36 cellular contexts compared by ENCODE assay signal in genomic region chr12:7711133-7711532, GRCh38. TPM values are rescaled to one million over a fixed set of nuclear protein-coding genes. Genes with fewer than 3 reads are reported as not detected.
"Had no signal": no experiment of that assay in that cellular context is flagged by ENCODE, and none has a peak within 500 bp of the region (broad histone marks: within the 10 kb centered on the region; RNA-seq: fewer than 3 reads in every experiment).

TSS of gene DPPA3 (plus strand) at chr12:7711433. CDS start at chr12:7711571, 138 bp downstream.

- DNase-seq: dermis blood vessel endothelial cell; effector memory CD8-positive, alpha-beta T cell; foreskin fibroblast; gastrocnemius medialis; head of caudate nucleus; kidney; mesenchymal stem cell; midbrain; naive thymus-derived CD4-positive, alpha-beta T cell; nucleus accumbens; posterior cingulate gyrus; psoas muscle; right cardiac atrium; sigmoid colon; stimulated activated CD4-positive, alpha-beta T cell treated with anti-CD3 and anti-CD28 coated beads, Interleukin-2, amount 100 ng/mL, for 24 hours; stimulated activated CD4-positive, alpha-beta T cell treated with anti-CD3 and anti-CD28 coated beads, Interleukin-4, amount 100 ng/mL, for 24 hours; stimulated activated naive CD4-positive, alpha-beta T cell treated with Interleukin-2 at 50 U/mL for 16 hours; stomach; thyroid gland; trophoblast cell had no signal

- H3K27ac Mint-ChIP-seq: effector memory CD8-positive, alpha-beta T cell; naive thymus-derived CD4-positive, alpha-beta T cell; nephron; stimulated activated effector memory CD8-positive, alpha-beta T cell treated with anti-CD3 and anti-CD28 coated beads, Interleukin-12 subunit alpha, Interleukin-12 subunit beta, amount 100 ng/mL, for 72 hours had no signal

- H3K27ac ChIP-seq: coronary artery, epithelial cell of prostate, gastrocnemius medialis, psoas muscle, sigmoid colon, stomach, thyroid gland, vagina had no signal

- ATAC-seq: effector memory CD8-positive, alpha-beta T cell; esophagus mucosa; gastrocnemius medialis; left lobe of liver; naive thymus-derived CD4-positive, alpha-beta T cell; psoas muscle; right cardiac atrium; stimulated activated effector memory CD8-positive, alpha-beta T cell treated with anti-CD3 and anti-CD28 coated beads, Interleukin-12 subunit alpha, Interleukin-12 subunit beta, amount 100 ng/mL, for 72 hours had no signal

- H3K36me3 ChIP-seq: gastrocnemius medialis, sigmoid colon, stomach, thyroid gland, vagina had no signal

- H3K4me3 Mint-ChIP-seq: effector memory CD8-positive, alpha-beta T cell; naive thymus-derived CD4-positive, alpha-beta T cell; nephron; stimulated activated effector memory CD8-positive, alpha-beta T cell treated with anti-CD3 and anti-CD28 coated beads, Interleukin-12 subunit alpha, Interleukin-12 subunit beta, amount 100 ng/mL, for 72 hours had no signal

- H3K36me3 Mint-ChIP-seq: naive thymus-derived CD4-positive, alpha-beta T cell; stimulated activated effector memory CD8-positive, alpha-beta T cell treated with anti-CD3 and anti-CD28 coated beads, Interleukin-12 subunit alpha, Interleukin-12 subunit beta, amount 100 ng/mL, for 72 hours had no signal

- H3K4me1 Mint-ChIP-seq: naive thymus-derived CD4-positive, alpha-beta T cell; nephron; stimulated activated effector memory CD8-positive, alpha-beta T cell treated with anti-CD3 and anti-CD28 coated beads, Interleukin-12 subunit alpha, Interleukin-12 subunit beta, amount 100 ng/mL, for 72 hours had no signal

- H3K9me3 ChIP-seq: gastrocnemius medialis, psoas muscle, sigmoid colon, thyroid gland, vagina had no signal

- H3K9me3 Mint-ChIP-seq: effector memory CD8-positive, alpha-beta T cell; nephron; stimulated activated effector memory CD8-positive, alpha-beta T cell treated with anti-CD3 and anti-CD28 coated beads, Interleukin-12 subunit alpha, Interleukin-12 subunit beta, amount 100 ng/mL, for 72 hours had no signal

- H3K27me3 ChIP-seq: gastrocnemius medialis, sigmoid colon, stomach, thyroid gland, vagina had no signal

- H3K4me3 ChIP-seq: coronary artery, gastrocnemius medialis, psoas muscle, sigmoid colon, stomach, thyroid gland, vagina had no signal

- H3K4me1 ChIP-seq: gastrocnemius medialis, psoas muscle, sigmoid colon, stomach, thyroid gland, vagina had no signal

RNA-seq across cellular contexts. Expression of gene DPPA3, which starts in this region (rescaled TPM):
- total RNA-seq: dermis blood vessel endothelial cell; esophagus mucosa; gastrocnemius medialis; glomerular endothelial cell; kidney; left lobe of liver; lower leg skin; lung microvascular endothelial cell; mucosa of gallbladder; naive thymus-derived CD4-positive, alpha-beta T cell; osteocyte; psoas muscle; renal cortical epithelial cell; right cardiac atrium; sigmoid colon; skeletal muscle tissue; stomach; temporal lobe; thyroid gland; ureter; vagina had no signal
- polyA plus RNA-seq: naive thymus-derived CD4-positive, alpha-beta T cell; psoas muscle; right cardiac atrium; sigmoid colon; stomach had no signal
